ENCODE assay signal across 8 cellular contexts in genomic region chr1:198937231-198938031, GRCh38.
A peak's percentile ranks its signal among the peaks of the same experiment; 100 is the strongest.
DNase-seq lines count a peak whose midpoint lies in the region; ATAC-seq and TF ChIP-seq lines count a peak whose summit lies in the region.

No MANE protein-coding gene starts in this region.

- peak; percentile 94 for ATAC-seq in GM19324 (IDR thresholded peaks at IDR 0.05; ENCODE audit: low FRiP score, unreplicated experiment)
- peak; percentile 95 for ATAC-seq in HG03378 (IDR thresholded peaks at IDR 0.05; ENCODE audit: unreplicated experiment)
- peak; percentile 91 to 93 for ATAC-seq in naive B cell (ENCODE audit: low read depth in 2 of 2)

- peaks cover 0 to 5% (median 2%) of the 10 kb centered on the region in 7 donors for H3K9me3 Mint-ChIP-seq in naive B cell
- no peaks in the 10 kb centered on the region for H3K9me3 Mint-ChIP-seq in type B pancreatic cell

- H3K27ac Mint-ChIP-seq in naive B cell (peak overlapping the region in 5 of 6 donors; percentile 74 to 94 (median 83)), type B pancreatic cell (peak overlapping the region; percentile 94)

- TF ChIP-seq CTCF in type B pancreatic cell (conservative IDR thresholded peaks at IDR 0.05) = peak; percentile 19

- DNase-seq in COR-L47 (lab: John Stamatoyannopoulos, UW) (peak; percentile 88), NCI-H524 treated with DMSO at 0.1 percent for 48 hours (lab: John Stamatoyannopoulos, UW) (peak; percentile 80), fibroblast of gingiva (ENCODE audit: low read depth) (peak; percentile 89), naive B cell (peak; percentile 71), type B pancreatic cell (ENCODE audit: extremely low spot score, unreplicated experiment) (no peak)
- DNase-seq in activated T-cell treated with anti-CD3 and anti-CD28 coated beads, Interleukin-2, amount 50 U/mL, for 1 hour = peak; percentile 36

- H3K4me3 Mint-ChIP-seq in naive B cell = peak overlapping the region in 1 of 8 donors; percentile 96
- no peak overlapping the region for H3K4me3 Mint-ChIP-seq in type B pancreatic cell

- H3K27me3 Mint-ChIP-seq in naive B cell (no peaks in the 10 kb centered on the region), type B pancreatic cell (no peaks in the 10 kb centered on the region)

- H3K4me1 Mint-ChIP-seq in naive B cell (peaks cover 9 to 26% (median 21%) of the 10 kb centered on the region in 3 donors), type B pancreatic cell (ENCODE audit: unreplicated experiment) (peaks cover 16% of the 10 kb centered on the region)

- H3K36me3 Mint-ChIP-seq in naive B cell = peaks cover 0 to 8% of the 10 kb centered on the region in 2 donors
- H3K36me3 Mint-ChIP-seq in type B pancreatic cell = no peaks in the 10 kb centered on the region
